ENCODE assay signal across 34 cellular contexts in the genomic region with DNA sequence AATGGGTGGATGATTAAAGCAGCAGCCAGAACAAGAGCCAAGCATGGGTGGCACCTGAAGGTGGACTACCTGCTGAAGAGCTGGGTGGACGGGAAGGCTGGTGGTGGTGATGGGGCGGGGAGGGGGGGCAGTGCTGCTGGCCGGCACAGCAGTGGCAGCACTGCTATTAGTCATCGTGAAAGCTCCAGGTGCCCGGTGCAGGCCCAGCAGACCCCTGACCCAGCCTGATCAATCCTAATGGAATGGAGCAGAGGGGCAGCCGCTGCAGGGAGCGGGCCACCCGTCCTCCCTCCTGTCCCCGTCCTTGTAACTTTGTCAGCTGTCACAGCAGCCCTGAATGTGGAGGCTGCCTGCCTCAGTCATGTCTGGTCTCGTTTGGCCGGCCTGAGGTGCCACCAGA.
"Had no signal": no experiment of that assay in that cellular context is flagged by ENCODE, and none has a peak within 500 bp of the region (broad histone marks: within the 10 kb centered on the region; RNA-seq: fewer than 3 reads in every experiment).

No MANE protein-coding gene starts in this region.

- H3K36me3 ChIP-seq: adrenal gland, ascending aorta, cardiac muscle cell had no signal

- H3K4me3 Mint-ChIP-seq: activated B cell treated with CpG ODN at 0.5 μM for 24 hours; activated CD4-positive, alpha-beta memory T cell treated with anti-CD3 and anti-CD28 coated beads for 36 hours; activated CD4-positive, alpha-beta T cell treated with anti-CD3 and anti-CD28 coated beads, Interleukin-2, amount 10 ng/mL, durations not matched to agents 24 days and 14 days; activated CD8-positive, alpha-beta T cell treated with anti-CD3 and anti-CD28 coated beads for 36 hours; activated naive CD4-positive, alpha-beta T cell treated with anti-CD3 and anti-CD28 coated beads for 36 hours; activated naive CD8-positive, alpha-beta T cell treated with anti-CD3 and anti-CD28 coated beads for 36 hours; activated T-cell treated with anti-CD3 and anti-CD28 coated beads, Interleukin-2, amount 50 U/mL, for 4 hours; activated T-cell treated with anti-CD3 and anti-CD28 coated beads, Interleukin-2, amount 50 U/mL, for 72 hours; activated T-helper 1 cell treated with anti-CD3 and anti-CD28 coated beads, Interleukin-12 subunit alpha, Interleukin-12 subunit beta, Interleukin-2, Interleukin-4 antibody, amounts not matched to agents 30 ng/mL and 10 ng/mL and 1 ng/mL, durations not matched to agents 14 hours and 24 hours and 36 hours; activated T-helper 17 cell treated with anti-CD3 and anti-CD28 coated beads, Interleukin-2, amount 50 U/mL, for 72 hours; brain; central memory CD8-positive, alpha-beta T cell; T-helper 1 cell treated with Interleukin-12 subunit alpha and Interleukin-12 subunit beta and Interleukin-4 antibody, amounts not matched to agents 30 μg/mL and 1 μg/mL, for 36 hours; T-helper 2 cell treated with Interferon-gamma antibody and Interleukin-4, amounts not matched to agents 5 μg/mL and 100 μg/mL, for 36 hours had no signal

- H3K9me3 Mint-ChIP-seq: activated B cell treated with CpG ODN at 0.5 μM for 24 hours; activated CD4-positive, alpha-beta T cell treated with anti-CD3 and anti-CD28 coated beads, Interleukin-2, amount 10 ng/mL, durations not matched to agents 24 days and 14 days; activated CD8-positive, alpha-beta T cell treated with anti-CD3 and anti-CD28 coated beads for 36 hours; activated naive CD4-positive, alpha-beta T cell treated with anti-CD3 and anti-CD28 coated beads for 36 hours; activated naive CD4-positive, alpha-beta T cell treated with anti-CD3 and anti-CD28 coated beads, Interleukin-2, amount 50 U/mL, for 72 hours; activated naive CD8-positive, alpha-beta T cell treated with anti-CD3 and anti-CD28 coated beads for 36 hours; activated T-cell treated with anti-CD3 and anti-CD28 coated beads, Interleukin-2, amount 50 U/mL, for 4 hours; activated T-cell treated with anti-CD3 and anti-CD28 coated beads, Interleukin-2, amount 50 U/mL, for 72 hours; activated T-helper 1 cell treated with anti-CD3 and anti-CD28 coated beads, Interleukin-12 subunit alpha, Interleukin-12 subunit beta, Interleukin-2, Interleukin-4 antibody, amounts not matched to agents 30 ng/mL and 10 ng/mL and 1 ng/mL, durations not matched to agents 14 hours and 24 hours and 36 hours; activated T-helper 17 cell treated with anti-CD3 and anti-CD28 coated beads, Interleukin-2, amount 50 U/mL, for 72 hours; central memory CD8-positive, alpha-beta T cell; T-helper 1 cell treated with Interleukin-12 subunit alpha and Interleukin-12 subunit beta and Interleukin-4 antibody, amounts not matched to agents 30 μg/mL and 1 μg/mL, for 36 hours; T-helper 2 cell treated with Interferon-gamma antibody and Interleukin-4, amounts not matched to agents 5 μg/mL and 100 μg/mL, for 36 hours had no signal

- H3K4me1 Mint-ChIP-seq: activated CD4-positive, alpha-beta T cell treated with anti-CD3 and anti-CD28 coated beads, Interleukin-2, amount 10 ng/mL, durations not matched to agents 24 days and 14 days; activated T-helper 17 cell treated with anti-CD3 and anti-CD28 coated beads, Interleukin-2, amount 50 U/mL, for 72 hours had no signal

- H3K36me3 Mint-ChIP-seq: activated CD4-positive, alpha-beta memory T cell treated with anti-CD3 and anti-CD28 coated beads for 36 hours; activated naive CD4-positive, alpha-beta T cell treated with anti-CD3 and anti-CD28 coated beads, Interleukin-2, amount 50 U/mL, for 72 hours; activated naive CD8-positive, alpha-beta T cell treated with anti-CD3 and anti-CD28 coated beads for 36 hours had no signal

- DNase-seq: activated B cell treated with CpG ODN at 0.5 μM for 24 hours; activated CD4-positive, alpha-beta memory T cell treated with anti-CD3 and anti-CD28 coated beads for 36 hours; activated CD4-positive, alpha-beta T cell treated with anti-CD3 and anti-CD28 coated beads for 4 hours; activated CD4-positive, alpha-beta T cell treated with anti-CD3 and anti-CD28 coated beads, Interleukin-2, amount 10 ng/mL, durations not matched to agents 24 days and 14 days; activated CD4-positive, alpha-beta T cell treated with anti-CD3 and anti-CD28 coated beads, Interleukin-2, amount 50 U/mL, for 1 hour; activated CD4-positive, alpha-beta T cell treated with anti-CD3 and anti-CD28 coated beads, Interleukin-2, amount 50 U/mL, for 4 hours; activated CD4-positive, CD25-positive, alpha-beta regulatory T cell treated with anti-CD3 and anti-CD28 coated beads, Interleukin-2, amount 50 U/mL, for 72 hours; activated CD8-positive, alpha-beta memory T cell treated with anti-CD3 and anti-CD28 coated beads, Interleukin-2, amount 50 U/mL, for 4 hours; activated CD8-positive, alpha-beta T cell treated with anti-CD3 and anti-CD28 coated beads for 36 hours; activated effector memory CD4-positive, alpha-beta T cell treated with anti-CD3 and anti-CD28 coated beads, Interleukin-2, amount 50 U/mL, for 16 hours; activated gamma-delta T cell treated with Interleukin-2 at 50 U/mL for 16 hours; activated naive CD4-positive, alpha-beta T cell; activated naive CD4-positive, alpha-beta T cell treated with anti-CD3 and anti-CD28 coated beads for 36 hours; activated naive CD4-positive, alpha-beta T cell treated with anti-CD3 and anti-CD28 coated beads, Interleukin-2, amount 50 U/mL, for 16 hours; activated naive CD8-positive, alpha-beta T cell treated with anti-CD3 and anti-CD28 coated beads for 36 hours; activated T-cell treated with anti-CD3 and anti-CD28 coated beads for 4 hours; activated T-cell treated with anti-CD3 and anti-CD28 coated beads, Interleukin-2, amount 50 U/mL, for 1 hour; activated T-cell treated with anti-CD3 and anti-CD28 coated beads, Interleukin-2, amount 50 U/mL, for 4 hours; activated T-cell treated with anti-CD3 and anti-CD28 coated beads, Interleukin-2, amount 50 U/mL, for 72 hours; adrenal gland; amniotic stem cell; T-helper 1 cell; T-helper 2 cell; T-helper 9 cell had no signal

- ATAC-seq: activated CD8-positive, alpha-beta T cell treated with anti-CD3 and anti-CD28 coated beads for 36 hours; activated naive CD4-positive, alpha-beta T cell treated with anti-CD3 and anti-CD28 coated beads, Interleukin-2, amount 50 U/mL, for 72 hours; activated T-cell treated with anti-CD3 and anti-CD28 coated beads, Interleukin-2, amount 50 U/mL, for 4 hours; activated T-cell treated with anti-CD3 and anti-CD28 coated beads, Interleukin-2, amount 50 U/mL, for 72 hours; activated T-helper 17 cell treated with anti-CD3 and anti-CD28 coated beads, Interleukin-2, amount 50 U/mL, for 72 hours had no signal

- H3K9me3 ChIP-seq: adrenal gland, ascending aorta had no signal

- H3K27ac ChIP-seq: adrenal gland, ascending aorta, cardiac muscle cell, VCaP had no signal

- H3K27ac Mint-ChIP-seq: activated B cell treated with CpG ODN at 0.5 μM for 24 hours; activated CD4-positive, alpha-beta memory T cell treated with anti-CD3 and anti-CD28 coated beads for 36 hours; activated CD4-positive, alpha-beta T cell treated with anti-CD3 and anti-CD28 coated beads, Interleukin-2, amount 10 ng/mL, durations not matched to agents 24 days and 14 days; activated CD8-positive, alpha-beta T cell treated with anti-CD3 and anti-CD28 coated beads for 36 hours; activated naive CD4-positive, alpha-beta T cell treated with anti-CD3 and anti-CD28 coated beads for 36 hours; activated naive CD4-positive, alpha-beta T cell treated with anti-CD3 and anti-CD28 coated beads, Interleukin-2, amount 50 U/mL, for 72 hours; activated naive CD8-positive, alpha-beta T cell treated with anti-CD3 and anti-CD28 coated beads for 36 hours; activated T-cell treated with anti-CD3 and anti-CD28 coated beads, Interleukin-2, amount 50 U/mL, for 72 hours; activated T-helper 1 cell treated with anti-CD3 and anti-CD28 coated beads, Interleukin-12 subunit alpha, Interleukin-12 subunit beta, Interleukin-2, Interleukin-4 antibody, amounts not matched to agents 30 ng/mL and 10 ng/mL and 1 ng/mL, durations not matched to agents 14 hours and 24 hours and 36 hours; activated T-helper 17 cell treated with anti-CD3 and anti-CD28 coated beads, Interleukin-2, amount 50 U/mL, for 72 hours; brain; T-helper 1 cell treated with Interleukin-12 subunit alpha and Interleukin-12 subunit beta and Interleukin-4 antibody, amounts not matched to agents 30 μg/mL and 1 μg/mL, for 36 hours; T-helper 2 cell treated with Interferon-gamma antibody and Interleukin-4, amounts not matched to agents 5 μg/mL and 100 μg/mL, for 36 hours had no signal

- H3K4me3 ChIP-seq: adrenal gland, ascending aorta, cardiac muscle cell had no signal

- H3K27me3 ChIP-seq: adrenal gland, ascending aorta had no signal
